Comparison of ENCODE assay signal across 1 cellular context in genomic region chr4:138063581-138063980, GRCh38.
TF ChIP-seq lines count a peak whose summit lies in the region.

No MANE protein-coding gene starts in this region.

TF ChIP-seq in HCT116, 20 proteins besides CTCF, POLR2A, EP300 and RAD21 (continued from another document):
- TF ChIP-seq YY1 (IDR thresholded peaks at IDR 0.05; ENCODE audit: extremely low read depth, insufficient replicate concordance, low read depth, low read length) (no peak), FOSL1 (IDR thresholded peaks at IDR 0.05; ENCODE audit: low read depth) (no peak), SIN3A (IDR thresholded peaks at IDR 0.05; ENCODE audit: low read depth) (no peak), EGR1 (IDR thresholded peaks at IDR 0.05; ENCODE audit: low read depth) (no peak), EZH2 (IDR thresholded peaks at IDR 0.05) (no peak), JUND (IDR thresholded peaks at IDR 0.05) (no peak), TCF7L2 (IDR thresholded peaks at IDR 0.05; ENCODE audit: borderline replicate concordance, extremely low read depth, insufficient read depth, insufficient read length) (no peak), ATF3 (IDR thresholded peaks at IDR 0.05) (no peak), MAX (IDR thresholded peaks at IDR 0.05) (no peak), ZBTB33 (IDR thresholded peaks at IDR 0.05; ENCODE audit: extremely low read depth, insufficient replicate concordance, low read length) (no peak), ZNF274 (IDR thresholded peaks at IDR 0.05; ENCODE audit: low read depth, low read length) (no peak), ZFX (IDR thresholded peaks at IDR 0.05) (no peak), POLR2AphosphoS5 (IDR thresholded peaks at IDR 0.05; ENCODE audit: low read depth, low read length) (no peak), SP1 (IDR thresholded peaks at IDR 0.05; ENCODE audit: low read depth) (no peak), SRF (IDR thresholded peaks at IDR 0.05; ENCODE audit: low read depth) (no peak)
